Comparison of ENCODE assay signal across 8 cellular contexts in the genomic region with DNA sequence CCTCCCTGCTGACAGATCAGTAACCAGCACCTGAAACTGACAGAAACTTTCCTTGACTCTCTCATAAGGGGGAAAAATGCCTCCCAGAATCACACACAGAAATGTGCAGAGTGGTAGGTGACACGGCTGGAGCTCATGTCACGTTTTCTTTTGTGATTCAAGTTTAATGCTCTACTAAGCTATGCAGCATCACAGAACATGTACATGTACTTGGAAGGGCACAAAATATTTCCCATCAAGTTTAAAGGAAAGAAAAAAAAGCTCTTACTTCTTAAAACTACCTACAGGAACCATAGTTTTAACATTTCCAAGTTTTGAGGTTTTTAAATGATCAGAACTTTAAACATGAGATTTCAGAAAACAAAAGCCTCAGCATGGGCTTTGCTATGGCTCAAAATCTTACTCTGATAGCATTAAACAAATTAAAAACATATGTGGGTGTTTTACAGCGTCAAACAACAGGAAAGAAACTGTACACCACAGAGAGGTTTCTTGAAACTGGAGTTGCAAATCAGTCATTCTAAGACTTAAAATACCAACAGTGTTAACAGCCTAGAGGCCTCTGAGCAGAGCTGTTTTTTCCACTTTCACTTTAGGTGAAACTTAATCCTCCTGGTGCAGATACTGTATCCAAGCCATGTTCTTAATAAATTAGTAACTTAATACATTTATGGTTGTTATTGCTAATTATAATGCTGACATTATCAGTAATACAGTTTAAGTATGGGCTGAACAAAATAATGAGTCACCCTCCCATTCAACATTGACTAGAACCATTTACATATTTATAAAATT. TPM values are rescaled to one million over a fixed set of nuclear protein-coding genes. Genes with fewer than 3 reads are reported as not detected.
DNase-seq lines count a peak whose midpoint lies in the region; ATAC-seq, FAIRE-seq and TF ChIP-seq lines count a peak whose summit lies in the region.

No MANE protein-coding gene starts in this region.

- ATAC-seq in GM18508 (IDR thresholded peaks at IDR 0.05; ENCODE audit: insufficient read depth, unreplicated experiment) (peak; percentile 79), HG02943 (IDR thresholded peaks at IDR 0.05; ENCODE audit: low read depth, unreplicated experiment) (peak; percentile 72), esophagus mucosa (no peak)
- peak; percentile 85 for ATAC-seq in stimulated activated memory B cell treated with anti-CD40 and anti-IgM and Interleukin-4, amounts not matched to agents 10 μg/mL and 1 μg/mL and 100 μg/mL, for 72 hours

- H3K36me3 Mint-ChIP-seq in stimulated activated memory B cell treated with anti-CD40 and anti-IgM and Interleukin-4, amounts not matched to agents 10 μg/mL and 1 μg/mL and 100 μg/mL, for 72 hours = peaks cover 69% of the 10 kb centered on the region

- H3K9me3 ChIP-seq in SK-N-MC (ENCODE audit: low read depth, low read length) = no peaks in the 10 kb centered on the region

- no peaks in the 10 kb centered on the region for H3K36me3 ChIP-seq in SK-N-MC (ENCODE audit: insufficient read depth, low read length)

- peak; percentile 83 for DNase-seq in SK-N-MC (ENCODE audit: low read depth, low spot score)
- DNase-seq in fibroblast of the aortic adventitia (ENCODE audit: low read depth) = peak; percentile 95
- no peak for DNase-seq in NCI-H1930 (lab: John Stamatoyannopoulos, UW)

- peak; percentile 99 for FAIRE-seq in A204.1 (lab: Jason Lieb, UNC)

- peaks cover 2% of the 10 kb centered on the region for H3K9me3 Mint-ChIP-seq in stimulated activated memory B cell treated with anti-CD40 and anti-IgM and Interleukin-4, amounts not matched to agents 10 μg/mL and 1 μg/mL and 100 μg/mL, for 72 hours

- H3K27ac Mint-ChIP-seq in stimulated activated memory B cell treated with anti-CD40 and anti-IgM and Interleukin-4, amounts not matched to agents 10 μg/mL and 1 μg/mL and 100 μg/mL, for 72 hours = peak overlapping the region; percentile 92

- H3K4me1 Mint-ChIP-seq in stimulated activated memory B cell treated with anti-CD40 and anti-IgM and Interleukin-4, amounts not matched to agents 10 μg/mL and 1 μg/mL and 100 μg/mL, for 72 hours = peaks cover 88% of the 10 kb centered on the region

- no peak overlapping the region for H3K4me3 Mint-ChIP-seq in stimulated activated memory B cell treated with anti-CD40 and anti-IgM and Interleukin-4, amounts not matched to agents 10 μg/mL and 1 μg/mL and 100 μg/mL, for 72 hours

- no peaks in the 10 kb centered on the region for H3K27me3 Mint-ChIP-seq in stimulated activated memory B cell treated with anti-CD40 and anti-IgM and Interleukin-4, amounts not matched to agents 10 μg/mL and 1 μg/mL and 100 μg/mL, for 72 hours

- H3K27ac ChIP-seq in SK-N-MC = peak overlapping the region; percentile 94

- TF ChIP-seq CTCF in fibroblast of the aortic adventitia (IDR thresholded peaks at IDR 0.05; ENCODE audit: insufficient read depth, low read length) = no peak

- H3K9ac ChIP-seq in SK-N-MC (ENCODE audit: insufficient read length) = peak overlapping the region; percentile 38

- H3K4me3 ChIP-seq in SK-N-MC (peak overlapping the region; percentile 61), fibroblast of the aortic adventitia (ENCODE audit: low read depth, low read length) (peak overlapping the region; percentile 45)

RNA-seq across cellular contexts. Expression of a gene that starts 30.1 kb away (rescaled TPM):
- 25.8 and 54.1 TPM in 2 replicates for total RNA-seq in fibroblast of the aortic adventitia (ENCODE audit: low replicate concordance)
- total RNA-seq in esophagus mucosa = 25.5 TPM

Comparison
In these comparisons a context has a peak if more than half of its experiments do, and no peak if none do; other contexts are left out.
1. DNase-seq: peak in SK-N-MC (single experiment) and fibroblast of the aortic adventitia (single experiment); none in NCI-H1930 (0 of 2).